ENCODE assay signal across 8 cellular contexts in genomic region chr4:26787461-26788340, GRCh38.
A peak's percentile ranks its signal among the peaks of the same experiment; 100 is the strongest.
DNase-seq lines count a peak whose midpoint lies in the region; ATAC-seq, FAIRE-seq and TF ChIP-seq lines count a peak whose summit lies in the region.

No MANE protein-coding gene starts in this region.

- no peak overlapping the region for H3K4me3 ChIP-seq in GM06990 (replicated peaks; ENCODE audit: low read depth, low read length)
- no peak overlapping the region for H3K4me3 ChIP-seq in bronchial epithelial cell (ENCODE audit: low read depth, low read length)
- H3K4me3 ChIP-seq in mucosa of descending colon: no peak overlapping the region

- no peaks in the 10 kb centered on the region for H3K9me3 ChIP-seq in mucosa of descending colon

- H3K36me3 ChIP-seq in GM06990 (ENCODE audit: control insufficient read depth, insufficient read depth, low read length): no peaks in the 10 kb centered on the region
- no peaks in the 10 kb centered on the region for H3K36me3 ChIP-seq in bronchial epithelial cell (ENCODE audit: control insufficient read depth, insufficient read depth, low read length)
- H3K36me3 ChIP-seq in mucosa of descending colon (ENCODE audit: low read depth): no peaks in the 10 kb centered on the region

- peak; percentile 10 for TF ChIP-seq CTCF in GM06990 (IDR thresholded peaks at IDR 0.05; ENCODE audit: insufficient read depth, low read length, poor library complexity, severe bottlenecking)
- TF ChIP-seq CTCF in bronchial epithelial cell (IDR thresholded peaks at IDR 0.05; ENCODE audit: insufficient read depth, low read length, severe bottlenecking): peak; percentile 13
- no peak for TF ChIP-seq CTCF in mucosa of descending colon (IDR thresholded peaks at IDR 0.05)

- intact Hi-C loops in mucosa of descending colon (cut with DNase I, micrococcal nuclease): no loop called here

- ATAC-seq in HG03025 (IDR thresholded peaks at IDR 0.05; ENCODE audit: low FRiP score, unreplicated experiment) (peak; percentile 41), mucosa of descending colon (peak; percentile 91)
- peak; percentile 95 for ATAC-seq in stimulated activated naive CD8-positive, alpha-beta T cell treated with anti-CD3 and anti-CD28 coated beads, Interleukin-15, Interleukin-2, amounts not matched to agents 100 U/mL and 50 U/mL, for 24 hours

- H3K27me3 ChIP-seq in GM06990 (replicated peaks; ENCODE audit: control insufficient read depth, insufficient read depth, low read length) (no peaks in the 10 kb centered on the region; the same call in 1 of the 2 replicates), bronchial epithelial cell (ENCODE audit: control insufficient read depth, insufficient read depth, low read length) (no peaks in the 10 kb centered on the region)

- no peak for FAIRE-seq in bronchial epithelial cell (lab: Jason Lieb, UNC)

- peaks cover 14% of the 10 kb centered on the region for H3K4me1 ChIP-seq in mucosa of descending colon (ENCODE audit: low read depth)

- DNase-seq in GM06990 (ENCODE audit: extremely low read depth, insufficient read length) (peak; percentile 13), SHP77 treated with DMSO at 0.1 percent for 48 hours (lab: John Stamatoyannopoulos, UW) (peak; percentile 1), bronchial epithelial cell (ENCODE audit: low read depth) (peak; percentile 93), mucosa of descending colon (peak; percentile 44 to 70 (median 60)), NCI-H510A (lab: John Stamatoyannopoulos, UW) (no peak), NCI-H128 (lab: John Stamatoyannopoulos, UW; ENCODE audit: unreplicated experiment) (no peak)
- DNase-seq in stimulated activated naive CD8-positive, alpha-beta T cell treated with anti-CD3 and anti-CD28 coated beads, Interleukin-15, Interleukin-2, amounts not matched to agents 100 U/mL and 50 U/mL, for 24 hours: peak; percentile 65

Comparison
In these comparisons a context has a peak if more than half of its experiments do, and no peak if none do; other contexts are left out.
1. DNase-seq: peak in GM06990 (single experiment), SHP77 treated with DMSO at 0.1 percent for 48 hours (single experiment), bronchial epithelial cell (single experiment), mucosa of descending colon (3 of 3) and stimulated activated naive CD8-positive, alpha-beta T cell treated with anti-CD3 and anti-CD28 coated beads, Interleukin-15, Interleukin-2, amounts not matched to agents 100 U/mL and 50 U/mL, for 24 hours (single experiment); none in NCI-H510A (single experiment) and NCI-H128 (single experiment).
2. ATAC-seq: peak in every context shown above with its lines; median percentile 95 in stimulated activated naive CD8-positive, alpha-beta T cell treated with anti-CD3 and anti-CD28 coated beads, Interleukin-15, Interleukin-2, amounts not matched to agents 100 U/mL and 50 U/mL, for 24 hours; 91 in mucosa of descending colon; 41 in HG03025.